ENCODE assay signal across 16 cellular contexts in genomic region chr15:78922527-78922926, GRCh38.
"Had no signal": no experiment of that assay in that cellular context is flagged by ENCODE, and none has a peak within 500 bp of the region (broad histone marks: within the 10 kb centered on the region; RNA-seq: fewer than 3 reads in every experiment).

No MANE protein-coding gene starts in this region.

- ATAC-seq: naive thymus-derived CD8-positive, alpha-beta T cell had no signal

- H3K4me3 ChIP-seq: adrenal gland, left lung, skin epidermis, suprapubic skin had no signal

- H3K4me3 Mint-ChIP-seq: activated naive CD4-positive, alpha-beta T cell treated with anti-CD3 and anti-CD28 coated beads, Interleukin-2, amount 50 U/mL, for 24 hours; naive thymus-derived CD8-positive, alpha-beta T cell; stimulated activated naive CD8-positive, alpha-beta T cell treated with anti-CD3 and anti-CD28 coated beads, Interleukin-15, Interleukin-2, amounts not matched to agents 100 ng/mL and 50 ng/mL, for 24 hours; T-cell; type B pancreatic cell had no signal

- DNase-seq: activated CD4-positive, CD25-positive, alpha-beta regulatory T cell treated with anti-CD3 and anti-CD28 coated beads, Interleukin-2, amount 50 U/mL, for 72 hours; cortex of kidney; mammary epithelial cell; naive thymus-derived CD8-positive, alpha-beta T cell; stimulated activated CD4-positive, alpha-beta T cell treated with anti-CD3 and anti-CD28 coated beads, Interleukin-4, amount 100 ng/mL, for 24 hours; T-cell; T1000 had no signal

- H3K27ac ChIP-seq: adrenal gland, epithelial cell of prostate, left lung, suprapubic skin had no signal

- H3K4me1 Mint-ChIP-seq: activated naive CD4-positive, alpha-beta T cell treated with anti-CD3 and anti-CD28 coated beads, Interleukin-2, amount 50 U/mL, for 24 hours had no signal

- H3K27ac Mint-ChIP-seq: activated naive CD4-positive, alpha-beta T cell treated with anti-CD3 and anti-CD28 coated beads, Interleukin-2, amount 50 U/mL, for 24 hours; stimulated activated naive CD8-positive, alpha-beta T cell treated with anti-CD3 and anti-CD28 coated beads, Interleukin-15, Interleukin-2, amounts not matched to agents 100 ng/mL and 50 ng/mL, for 24 hours; T-cell; type B pancreatic cell had no signal

- H3K9me3 ChIP-seq: adrenal gland, left lung, suprapubic skin had no signal

- H3K27me3 ChIP-seq: adrenal gland, left lung, suprapubic skin had no signal

- H3K9me3 Mint-ChIP-seq: activated naive CD4-positive, alpha-beta T cell treated with anti-CD3 and anti-CD28 coated beads, Interleukin-2, amount 50 U/mL, for 24 hours; naive thymus-derived CD8-positive, alpha-beta T cell; stimulated activated naive CD8-positive, alpha-beta T cell treated with anti-CD3 and anti-CD28 coated beads, Interleukin-15, Interleukin-2, amounts not matched to agents 100 ng/mL and 50 ng/mL, for 24 hours; T-cell; type B pancreatic cell had no signal

- H3K27me3 Mint-ChIP-seq: activated naive CD4-positive, alpha-beta T cell treated with anti-CD3 and anti-CD28 coated beads, Interleukin-2, amount 50 U/mL, for 24 hours; naive thymus-derived CD8-positive, alpha-beta T cell; stimulated activated naive CD8-positive, alpha-beta T cell treated with anti-CD3 and anti-CD28 coated beads, Interleukin-15, Interleukin-2, amounts not matched to agents 100 ng/mL and 50 ng/mL, for 24 hours; T-cell; type B pancreatic cell had no signal

- FAIRE-seq: keratinocyte had no signal
